In genomic region chr15:57651445-57651844, GRCh38 we compare ENCODE assay signal across 31 cellular contexts. TPM values are rescaled to one million over a fixed set of nuclear protein-coding genes. Genes with fewer than 3 reads are reported as not detected.
DNase-seq lines count a peak whose midpoint lies in the region; ATAC-seq and TF ChIP-seq lines count a peak whose summit lies in the region.
"Had no signal": no experiment of that assay in that cellular context is flagged by ENCODE, and none has a peak within 500 bp of the region (broad histone marks: within the 10 kb centered on the region; RNA-seq: fewer than 3 reads in every experiment).

No MANE protein-coding gene starts in this region.

- peak overlapping the region in 5 of 10 donors; percentile 23 to 86 (median 74) for H3K27ac ChIP-seq in heart right ventricle
- H3K27ac ChIP-seq: testis had no signal

- intact Hi-C loops in heart right ventricle (cut with DNase I): loop anchor here in 1 of 10 donors (10.0 kb wide), 1 partner anchor 757 kb away; no protein-coding TSS in a partner anchor

- CTCF ChIA-PET in activated CD8-positive, alpha-beta memory T cell treated with anti-CD3 and anti-CD28 coated beads, Interleukin-2, amount 10 ng/mL, durations not matched to agents 7 days and 5 days (lab: Charles Lee): no interaction called here

- TF ChIP-seq CTCF in heart right ventricle (IDR thresholded peaks at IDR 0.05): no peak

- no peak overlapping the region for H3K4me3 Mint-ChIP-seq in activated CD8-positive, alpha-beta memory T cell treated with anti-CD3 and anti-CD28 coated beads, Interleukin-2, amount 10 ng/mL, durations not matched to agents 7 days and 5 days
- H3K4me3 Mint-ChIP-seq in stimulated activated effector memory CD8-positive, alpha-beta T cell treated with anti-CD3 and anti-CD28 coated beads, Interleukin-12 subunit alpha, Interleukin-12 subunit beta, amount 100 ng/mL, for 72 hours: no peak overlapping the region
- H3K4me3 Mint-ChIP-seq: activated T-cell treated with anti-CD3 and anti-CD28 coated beads, Interleukin-2, amount 50 U/mL, for 4 hours; CD4-positive, CD25-positive, alpha-beta regulatory T cell; central memory CD8-positive, alpha-beta T cell; endodermal cell; GM23338; HFFc6 had no signal

- peak; percentile 46 for DNase-seq in activated CD8-positive, alpha-beta memory T cell treated with anti-CD3 and anti-CD28 coated beads, Interleukin-2, amount 10 ng/mL, durations not matched to agents 7 days and 5 days
- no peak for DNase-seq in activated CD8-positive, alpha-beta memory T cell treated with anti-CD3 and anti-CD28 coated beads, Interleukin-2, amount 50 U/mL, for 48 hours
- peak; percentile 90 for DNase-seq in OCI-M1 (lab: John Stamatoyannopoulos, UW)
- DNase-seq in heart right ventricle: no peak
- DNase-seq in stimulated activated effector memory CD8-positive, alpha-beta T cell treated with anti-CD3 and anti-CD28 coated beads, Interleukin-12 subunit alpha, Interleukin-12 subunit beta, amount 100 ng/mL, for 72 hours (ENCODE audit: low spot score in 2 of 2): no peak
- DNase-seq in NCI-H526 treated with DMSO at 0.1 percent for 48 hours (lab: John Stamatoyannopoulos, UW): no peak
- DNase-seq in activated CD4-positive, alpha-beta T cell treated with anti-CD3 and anti-CD28 coated beads for 48 hours: no peak
- DNase-seq: activated gamma-delta T cell; activated T-cell treated with anti-CD3 and anti-CD28 coated beads, Interleukin-2, amount 50 U/mL, for 4 hours; AML-193; CD4-positive, CD25-positive, alpha-beta regulatory T cell; endodermal cell; foreskin fibroblast; HFFc6; kidney glomerular epithelial cell; NCI-H1092; NCI-H1694 treated with DMSO at 0.1 percent for 48 hours; NCI-H2171 treated with DMSO at 0.1 percent for 48 hours; NCI-H510A treated with DMSO at 0.1 percent for 48 hours; SIG-M5; stimulated activated naive CD4-positive, alpha-beta T cell treated with Interleukin-2 at 50 U/mL for 16 hours; SW 1271; testis had no signal

- H3K27me3 Mint-ChIP-seq in activated CD8-positive, alpha-beta memory T cell treated with anti-CD3 and anti-CD28 coated beads, Interleukin-2, amount 10 ng/mL, durations not matched to agents 7 days and 5 days: peaks cover 24% of the 10 kb centered on the region

- ATAC-seq in activated CD8-positive, alpha-beta memory T cell treated with anti-CD3 and anti-CD28 coated beads, Interleukin-2, amount 10 ng/mL, durations not matched to agents 7 days and 5 days: peak; percentile 73
- ATAC-seq in heart right ventricle: peak in 7 of 8 donors; percentile 25 to 53 (median 42)
- ATAC-seq in stimulated activated effector memory CD8-positive, alpha-beta T cell treated with anti-CD3 and anti-CD28 coated beads, Interleukin-12 subunit alpha, Interleukin-12 subunit beta, amount 100 ng/mL, for 72 hours: peak; percentile 51
- ATAC-seq: activated T-cell treated with anti-CD3 and anti-CD28 coated beads, Interleukin-2, amount 50 U/mL, for 4 hours; GM23338; Panc1 had no signal

- 38 to 50% methylated on average over 3 of the region's 3 CpGs for WGBS in heart right ventricle, 2 donors

- peaks cover 0 to 9% (median 0%) of the 10 kb centered on the region in 9 donors for H3K36me3 ChIP-seq in heart right ventricle

- no peaks in the 10 kb centered on the region for H3K27me3 ChIP-seq in heart right ventricle
- H3K27me3 ChIP-seq: testis had no signal

- no peak overlapping the region for H3K4me3 ChIP-seq in heart right ventricle
- H3K4me3 ChIP-seq: GM23338, lung, skin epidermis, testis had no signal

- H3K36me3 Mint-ChIP-seq in activated CD8-positive, alpha-beta memory T cell treated with anti-CD3 and anti-CD28 coated beads, Interleukin-2, amount 10 ng/mL, durations not matched to agents 7 days and 5 days: no peaks in the 10 kb centered on the region
- H3K36me3 Mint-ChIP-seq in stimulated activated effector memory CD8-positive, alpha-beta T cell treated with anti-CD3 and anti-CD28 coated beads, Interleukin-12 subunit alpha, Interleukin-12 subunit beta, amount 100 ng/mL, for 72 hours: no peaks in the 10 kb centered on the region

- peaks cover 17% of the 10 kb centered on the region for H3K4me1 Mint-ChIP-seq in activated CD8-positive, alpha-beta memory T cell treated with anti-CD3 and anti-CD28 coated beads, Interleukin-2, amount 10 ng/mL, durations not matched to agents 7 days and 5 days
- no peaks in the 10 kb centered on the region for H3K4me1 Mint-ChIP-seq in stimulated activated effector memory CD8-positive, alpha-beta T cell treated with anti-CD3 and anti-CD28 coated beads, Interleukin-12 subunit alpha, Interleukin-12 subunit beta, amount 100 ng/mL, for 72 hours
- H3K4me1 Mint-ChIP-seq: CD4-positive, CD25-positive, alpha-beta regulatory T cell; central memory CD8-positive, alpha-beta T cell; endodermal cell; GM23338 had no signal

- H3K27ac Mint-ChIP-seq in activated CD8-positive, alpha-beta memory T cell treated with anti-CD3 and anti-CD28 coated beads, Interleukin-2, amount 10 ng/mL, durations not matched to agents 7 days and 5 days: peak overlapping the region; percentile 24
- H3K27ac Mint-ChIP-seq in stimulated activated effector memory CD8-positive, alpha-beta T cell treated with anti-CD3 and anti-CD28 coated beads, Interleukin-12 subunit alpha, Interleukin-12 subunit beta, amount 100 ng/mL, for 72 hours: no peak overlapping the region
- H3K27ac Mint-ChIP-seq: endodermal cell, GM23338, HFFc6 had no signal

- H3K4me1 ChIP-seq in heart right ventricle: peaks cover 5 to 95% (median 37%) of the 10 kb centered on the region in 9 donors

- no peaks in the 10 kb centered on the region for H3K9me3 Mint-ChIP-seq in activated CD8-positive, alpha-beta memory T cell treated with anti-CD3 and anti-CD28 coated beads, Interleukin-2, amount 10 ng/mL, durations not matched to agents 7 days and 5 days (ENCODE audit: low read depth)
- no peaks in the 10 kb centered on the region for H3K9me3 Mint-ChIP-seq in stimulated activated effector memory CD8-positive, alpha-beta T cell treated with anti-CD3 and anti-CD28 coated beads, Interleukin-12 subunit alpha, Interleukin-12 subunit beta, amount 100 ng/mL, for 72 hours
- H3K9me3 Mint-ChIP-seq: activated T-cell treated with anti-CD3 and anti-CD28 coated beads, Interleukin-2, amount 50 U/mL, for 4 hours; CD4-positive, CD25-positive, alpha-beta regulatory T cell; central memory CD8-positive, alpha-beta T cell; endodermal cell; GM23338; HFFc6 had no signal

- no peaks in the 10 kb centered on the region for H3K9me3 ChIP-seq in heart right ventricle
- H3K9me3 ChIP-seq: testis had no signal

RNA-seq across cellular contexts. Expression of gene POLR2M, which starts 55.1 kb away (rescaled TPM):
- total RNA-seq in activated CD8-positive, alpha-beta memory T cell treated with anti-CD3 and anti-CD28 coated beads, Interleukin-2, amount 10 ng/mL, durations not matched to agents 7 days and 5 days: 10 to 100 TPM; 66.5 to 70.4 TPM
- 10 to 100 TPM; 42.1 to 89.2 (median 56.5) TPM for total RNA-seq in heart right ventricle
- polyA plus RNA-seq in heart right ventricle: 10 to 100 TPM; 15.2 to 85.7 TPM

RNA-seq across cellular contexts. Expression of gene MYZAP, which starts 59.7 kb away (rescaled TPM):
- total RNA-seq in activated CD8-positive, alpha-beta memory T cell treated with anti-CD3 and anti-CD28 coated beads, Interleukin-2, amount 10 ng/mL, durations not matched to agents 7 days and 5 days: not detected
- total RNA-seq in heart right ventricle: 1,000 to 10,000 TPM in 4 of 10 donors, 100 to 1,000 TPM in 6; 505 to 1,280 (median 954) TPM
- 100 to 1,000 TPM; 197 to 303 TPM for polyA plus RNA-seq in heart right ventricle
- total RNA-seq: A673; activated CD8-positive, alpha-beta memory T cell treated with anti-CD3 and anti-CD28 coated beads for 36 hours had no signal
- polyA plus RNA-seq: neural cell had no signal

Comparison
In these comparisons a context has a peak if more than half of its experiments do, and no peak if none do; other contexts are left out.
1. DNase-seq: peak in activated CD8-positive, alpha-beta memory T cell treated with anti-CD3 and anti-CD28 coated beads, Interleukin-2, amount 10 ng/mL, durations not matched to agents 7 days and 5 days (single experiment) and OCI-M1 (single experiment); none in activated CD8-positive, alpha-beta memory T cell treated with anti-CD3 and anti-CD28 coated beads, Interleukin-2, amount 50 U/mL, for 48 hours (single experiment), heart right ventricle (0 of 2), stimulated activated effector memory CD8-positive, alpha-beta T cell treated with anti-CD3 and anti-CD28 coated beads, Interleukin-12 subunit alpha, Interleukin-12 subunit beta, amount 100 ng/mL, for 72 hours (0 of 2), NCI-H526 treated with DMSO at 0.1 percent for 48 hours (single experiment) and activated CD4-positive, alpha-beta T cell treated with anti-CD3 and anti-CD28 coated beads for 48 hours (single experiment).
2. RNA of gene MYZAP, which starts 59.7 kb away (total RNA-seq): 505 to 1,280 TPM in heart right ventricle; not detected in activated CD8-positive, alpha-beta memory T cell treated with anti-CD3 and anti-CD28 coated beads, Interleukin-2, amount 10 ng/mL, durations not matched to agents 7 days and 5 days; every median in the first group is over 100 times any median in the second.
3. Peak in every context shown above with its lines, with median percentiles within 50 percentile points of each other: ATAC-seq.